In the genomic region with DNA sequence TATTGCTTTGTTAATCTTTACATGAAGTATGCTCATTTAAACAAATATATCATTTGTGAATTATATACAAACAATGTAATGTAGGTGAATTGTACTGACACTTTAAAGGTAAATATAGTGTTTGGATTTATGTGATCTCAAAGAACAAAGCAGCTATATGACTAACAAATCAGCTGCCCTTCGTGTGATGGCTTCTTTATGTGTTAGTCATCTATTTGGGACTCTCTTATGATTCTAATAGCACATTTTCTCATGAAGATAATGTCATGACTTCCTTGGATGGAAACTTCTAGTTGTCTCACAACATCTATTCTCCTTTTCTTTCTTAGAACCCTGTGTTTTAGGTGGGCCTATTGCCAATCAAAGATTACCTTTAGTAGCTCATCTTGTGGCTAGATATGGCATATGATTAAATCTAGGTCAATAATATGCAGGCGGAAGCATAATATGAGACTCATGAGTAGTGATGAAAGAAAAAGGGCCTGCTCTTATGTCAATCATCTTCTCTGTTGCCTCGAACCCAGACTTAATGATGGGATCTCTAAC, we compare ENCODE assay signal across 14 cellular contexts. TPM values are rescaled to one million over a fixed set of nuclear protein-coding genes. Genes with fewer than 3 reads are reported as not detected.
DNase-seq lines count a peak whose midpoint lies in the region; ATAC-seq, FAIRE-seq and TF ChIP-seq lines count a peak whose summit lies in the region.
"Had no signal": no experiment of that assay in that cellular context is flagged by ENCODE, and none has a peak within 500 bp of the region (broad histone marks: within the 10 kb centered on the region; RNA-seq: fewer than 3 reads in every experiment).

No MANE protein-coding gene starts in this region.

- H2AK5ac ChIP-seq in mesenchymal stem cell (ENCODE audit: low read length, severe bottlenecking) = no peak overlapping the region

- H2BK120ac ChIP-seq in mesenchymal stem cell (ENCODE audit: low read depth, low read length) = no peak overlapping the region

- no peak overlapping the region for H4K91ac ChIP-seq in mesenchymal stem cell (ENCODE audit: low read length)

- 87% methylated on average over 1 of the region's 3 CpGs for WGBS in mesenchymal stem cell

- H3K36me3 ChIP-seq in bronchial epithelial cell (ENCODE audit: control insufficient read depth, insufficient read depth, low read length) (no peaks in the 10 kb centered on the region), mesenchymal stem cell (ENCODE audit: control insufficient read depth in 1 of 2, insufficient read depth in 2 of 2, low read depth in 1 of 2, low read length in 2 of 2) (no peaks in the 10 kb centered on the region), HAP-1 (replicated peaks) (no peaks in the 10 kb centered on the region)
- H3K36me3 ChIP-seq: sigmoid colon had no signal

- no peak overlapping the region for H3K14ac ChIP-seq in mesenchymal stem cell (ENCODE audit: low read length in 2 of 2)

- peaks cover 8% of the 10 kb centered on the region for H3K9me3 ChIP-seq in mesenchymal stem cell (ENCODE audit: control insufficient read depth, low read length)
- H3K9me3 ChIP-seq in HAP-1 = no peaks in the 10 kb centered on the region
- H3K9me3 ChIP-seq: sigmoid colon had no signal

- no peak overlapping the region for H3K9ac ChIP-seq in mesenchymal stem cell (ENCODE audit: low read length)

- H3K27ac ChIP-seq in mesenchymal stem cell (ENCODE audit: low read length, poor library complexity, severe bottlenecking) = no peak overlapping the region
- H3K27ac ChIP-seq: dorsolateral prefrontal cortex, sigmoid colon had no signal

- no peak overlapping the region for H2BK15ac ChIP-seq in mesenchymal stem cell (ENCODE audit: low read depth, poor library complexity, severe bottlenecking)

- DNase-seq in Daoy (ENCODE audit: low read depth) (peak; percentile 20), LHCN-M2 (ENCODE audit: low read depth) (peak; percentile 78), bronchial epithelial cell (ENCODE audit: low read depth) (peak; percentile 75), mesenchymal stem cell (peak; percentile 11), NK-92 (lab: John Stamatoyannopoulos, UW; ENCODE audit: unreplicated experiment) (no peak), NCI-H128 (lab: John Stamatoyannopoulos, UW; ENCODE audit: unreplicated experiment) (no peak), HAP-1 (ENCODE audit: low spot score in 2 of 2) (no peak)
- DNase-seq: amygdala, dorsolateral prefrontal cortex, MV-4-11, sigmoid colon had no signal

- H2BK5ac ChIP-seq in mesenchymal stem cell (ENCODE audit: low read depth, low read length, poor library complexity, severe bottlenecking) = no peak overlapping the region

- no peaks in the 10 kb centered on the region for H3K79me1 ChIP-seq in mesenchymal stem cell (replicated peaks; ENCODE audit: low read length, poor library complexity, severe bottlenecking)

- H3K4me1 ChIP-seq in mesenchymal stem cell (ENCODE audit: control insufficient read depth, insufficient read depth, low read depth, low read length) = no peaks in the 10 kb centered on the region
- H3K4me1 ChIP-seq in HAP-1 = no peaks in the 10 kb centered on the region
- H3K4me1 ChIP-seq: sigmoid colon had no signal

- no peak overlapping the region for H3K18ac ChIP-seq in mesenchymal stem cell (ENCODE audit: low read depth in 1 of 2, low read length in 2 of 2)

- in situ Hi-C loops in HAP-1 (cut with MboI; ENCODE audit: low sequenced_read_pairs) = no loop called here

- no peak overlapping the region for H3K4me2 ChIP-seq in mesenchymal stem cell (ENCODE audit: low read length, poor library complexity, severe bottlenecking)

- no peak overlapping the region for H2BK12ac ChIP-seq in mesenchymal stem cell (ENCODE audit: low read length in 2 of 2)

- FAIRE-seq in bronchial epithelial cell (lab: Jason Lieb, UNC) = no peak

- H3K4me3 ChIP-seq in bronchial epithelial cell (ENCODE audit: low read depth, low read length) = no peak overlapping the region
- H3K4me3 ChIP-seq in mesenchymal stem cell (ENCODE audit: insufficient read depth in 1 of 2, low read depth in 1 of 2, low read length in 2 of 2) = no peak overlapping the region
- no peak overlapping the region for H3K4me3 ChIP-seq in HAP-1
- H3K4me3 ChIP-seq: dorsolateral prefrontal cortex, sigmoid colon had no signal

- H3K4ac ChIP-seq in mesenchymal stem cell (ENCODE audit: low read depth in 1 of 2, low read length in 2 of 2) = no peak overlapping the region

- H2AFZ ChIP-seq in mesenchymal stem cell (ENCODE audit: low read depth, low read length) = no peak overlapping the region

- no peak for ATAC-seq in HG02870 (IDR thresholded peaks at IDR 0.05; ENCODE audit: unreplicated experiment)
- ATAC-seq: left lobe of liver; natural killer cell treated with Interleukin-12 subunit alpha and Interleukin-12 subunit beta and Interleukin-15 and Interleukin-18, amount 100 ng/mL, for 72 hours had no signal

- H4K8ac ChIP-seq in mesenchymal stem cell (ENCODE audit: low read length) = no peak overlapping the region

- H3K23ac ChIP-seq in mesenchymal stem cell (ENCODE audit: low read length in 2 of 2) = no peak overlapping the region

- H3K27me3 ChIP-seq in bronchial epithelial cell (ENCODE audit: control insufficient read depth, insufficient read depth, low read length) (no peaks in the 10 kb centered on the region), mesenchymal stem cell (ENCODE audit: control insufficient read depth in 1 of 2, insufficient read depth in 1 of 2, low read length in 2 of 2) (no peaks in the 10 kb centered on the region), HAP-1 (ENCODE audit: low read depth) (no peaks in the 10 kb centered on the region)
- H3K27me3 ChIP-seq: dorsolateral prefrontal cortex, sigmoid colon had no signal

- TF ChIP-seq CTCF in bronchial epithelial cell (IDR thresholded peaks at IDR 0.05; ENCODE audit: insufficient read depth, low read length, severe bottlenecking) = no peak

RNA-seq across cellular contexts. Expression of a gene that starts 45.0 kb away (rescaled TPM):
- 63.4 and 84.9 TPM in 2 replicates for total RNA-seq in Daoy (2014; rRNA removed; shearing (Covaris generic))
- total RNA-seq in LHCN-M2 (2014; rRNA removed) (76.8 and 94.6 TPM in 2 replicates), bronchial epithelial cell (39.5 and 48.3 TPM in 2 replicates)
- polyA plus RNA-seq in LHCN-M2 (2012) = 13.9 TPM
- 37.8 TPM for polyA plus RNA-seq in mesenchymal stem cell (2013, experiment 1 of 2)
- 40.9 TPM for polyA plus RNA-seq in mesenchymal stem cell (2013, experiment 2 of 2)

Comparison
In these comparisons a context has a peak if more than half of its experiments do, and no peak if none do; other contexts are left out.
1. DNase-seq: peak in Daoy (single experiment), LHCN-M2 (single experiment), bronchial epithelial cell (single experiment) and mesenchymal stem cell (single experiment); none in NK-92 (single experiment), NCI-H128 (single experiment) and HAP-1 (0 of 2).